Comparison of ENCODE assay signal across 1 cellular context in genomic region chr1:156706647-156707008, GRCh38.
TF ChIP-seq lines count a peak whose summit lies in the region.

No MANE protein-coding gene starts in this region.

TF ChIP-seq in WTC11, 78 proteins besides CTCF, POLR2A, EP300 and RAD21 (continued from another document and continues in another):
- TF ChIP-seq ARID4B (CRISPR knock-in tag; IDR thresholded peaks at IDR 0.05; ENCODE audit: borderline replicate concordance) (no peak), FOXK1 (CRISPR knock-in tag; IDR thresholded peaks at IDR 0.05) (no peak), IRF2 (CRISPR knock-in tag; IDR thresholded peaks at IDR 0.05; ENCODE audit: borderline replicate concordance, low read depth) (no peak), AR (CRISPR knock-in tag; IDR thresholded peaks at IDR 0.05) (no peak), IRF1 (CRISPR knock-in tag; IDR thresholded peaks at IDR 0.05) (no peak), CDX4 (CRISPR knock-in tag; IDR thresholded peaks at IDR 0.05; ENCODE audit: borderline replicate concordance) (no peak), ZBTB43 (CRISPR knock-in tag; IDR thresholded peaks at IDR 0.05) (no peak), ATF2 (CRISPR knock-in tag; IDR thresholded peaks at IDR 0.05; ENCODE audit: borderline replicate concordance, low read depth) (no peak), NFE2L1 (CRISPR knock-in tag; IDR thresholded peaks at IDR 0.05) (no peak), ZNF416 (CRISPR knock-in tag; IDR thresholded peaks at IDR 0.05) (0 out of 2 replicates have a peak, but pooled peaks have one; percentile 66), ZNF423 (CRISPR knock-in tag; IDR thresholded peaks at IDR 0.05) (no peak), SMAD3 (CRISPR knock-in tag; IDR thresholded peaks at IDR 0.05; ENCODE audit: borderline replicate concordance) (no peak), MLX (CRISPR knock-in tag; IDR thresholded peaks at IDR 0.05) (no peak), E2F4 (CRISPR knock-in tag; IDR thresholded peaks at IDR 0.05; ENCODE audit: borderline replicate concordance, low read depth) (no peak), NR3C1 (CRISPR knock-in tag; conservative IDR thresholded peaks at IDR 0.05; ENCODE audit: low read depth) (0 out of 2 replicates have a peak, but pooled peaks have one; percentile 48), RELA (CRISPR knock-in tag; IDR thresholded peaks at IDR 0.05; ENCODE audit: borderline replicate concordance) (no peak), E2F5 (CRISPR knock-in tag; IDR thresholded peaks at IDR 0.05) (no peak; the same call in 1 of the 2 replicates), JUN (CRISPR knock-in tag; IDR thresholded peaks at IDR 0.05) (no peak), TCF7 (CRISPR knock-in tag; IDR thresholded peaks at IDR 0.05; ENCODE audit: low read depth) (no peak), HMGXB4 (CRISPR knock-in tag; IDR thresholded peaks at IDR 0.05) (no peak), PRDM15 (CRISPR knock-in tag; IDR thresholded peaks at IDR 0.05) (no peak), ELF4 (CRISPR knock-in tag; IDR thresholded peaks at IDR 0.05; ENCODE audit: low read depth) (no peak), MXD4 (CRISPR knock-in tag; IDR thresholded peaks at IDR 0.05; ENCODE audit: borderline replicate concordance) (no peak), ZNF671 (CRISPR knock-in tag; IDR thresholded peaks at IDR 0.05) (no peak), USF1 (CRISPR knock-in tag; IDR thresholded peaks at IDR 0.05) (no peak), ZNF263 (CRISPR knock-in tag; IDR thresholded peaks at IDR 0.05; ENCODE audit: low read depth) (no peak), ZBTB21 (CRISPR knock-in tag; IDR thresholded peaks at IDR 0.05; ENCODE audit: borderline replicate concordance) (no peak), JAZF1 (CRISPR knock-in tag; IDR thresholded peaks at IDR 0.05) (no peak), ZNF138 (CRISPR knock-in tag; conservative IDR thresholded peaks at IDR 0.05) (0 out of 2 replicates have a peak, but pooled peaks have one; percentile 37), NR2C2 (CRISPR knock-in tag; IDR thresholded peaks at IDR 0.05) (no peak), SOX15 (CRISPR knock-in tag; IDR thresholded peaks at IDR 0.05) (no peak), NFYB (CRISPR knock-in tag; conservative IDR thresholded peaks at IDR 0.05; ENCODE audit: low read depth) (no peak), CREB1 (CRISPR knock-in tag; IDR thresholded peaks at IDR 0.05) (no peak), GTF2I (CRISPR knock-in tag; conservative IDR thresholded peaks at IDR 0.05) (no peak), KAT7 (CRISPR knock-in tag; IDR thresholded peaks at IDR 0.05; ENCODE audit: borderline replicate concordance) (0 out of 2 replicates have a peak, but pooled peaks have one; percentile 18), ATF3 (CRISPR knock-in tag; conservative IDR thresholded peaks at IDR 0.05) (no peak), OVOL2 (CRISPR knock-in tag; IDR thresholded peaks at IDR 0.05; ENCODE audit: borderline replicate concordance) (no peak)
